9 cellular contexts compared by ENCODE assay signal in the genomic region with DNA sequence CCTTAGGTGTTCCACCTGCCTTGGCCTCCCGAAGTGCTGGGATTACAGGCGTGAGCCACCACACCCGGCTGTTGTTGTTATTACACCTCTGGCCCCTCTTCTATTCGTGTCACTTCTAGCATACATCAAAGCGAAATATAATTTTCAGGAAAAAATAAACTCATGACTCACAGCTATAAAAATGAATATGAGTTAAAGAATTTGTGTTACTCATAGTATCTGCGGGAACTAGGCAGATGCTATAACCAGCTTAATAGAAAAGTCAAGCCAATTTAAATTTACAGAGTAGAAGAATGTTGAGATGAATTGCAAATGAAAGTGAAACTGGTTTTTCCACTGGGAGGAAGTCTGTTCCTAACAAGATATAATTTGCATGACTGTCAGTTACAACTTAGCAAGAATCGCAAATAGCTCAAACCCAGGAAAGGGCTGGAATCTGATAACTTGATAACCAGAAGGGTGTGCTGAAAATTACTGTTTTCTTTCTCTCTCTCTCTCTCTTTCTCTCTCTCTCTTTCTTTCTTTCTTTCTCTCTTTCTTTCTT. TPM values are rescaled to one million over a fixed set of nuclear protein-coding genes. Genes with fewer than 3 reads are reported as not detected.
DNase-seq lines count a peak whose midpoint lies in the region; ATAC-seq and TF ChIP-seq lines count a peak whose summit lies in the region.
"Had no signal": no experiment of that assay in that cellular context is flagged by ENCODE, and none has a peak within 500 bp of the region (broad histone marks: within the 10 kb centered on the region; RNA-seq: fewer than 3 reads in every experiment).

No MANE protein-coding gene starts in this region.

- no peaks in the 10 kb centered on the region for H3K9me3 ChIP-seq in heart left ventricle
- peaks cover 0 to 11% (median 6%) of the 10 kb centered on the region in 4 donors for H3K9me3 ChIP-seq in stomach

- peaks cover 14 to 36% (median 15%) of the 10 kb centered on the region in 3 donors for H3K4me1 Mint-ChIP-seq in T-cell

- ATAC-seq in heart left ventricle (no peak), Right ventricle myocardium superior (ENCODE audit: poor library complexity) (no peak), T-cell (replicated peaks in 1 of 4) (peak; percentile 36 to 62 (median 45)), GM18868 (IDR thresholded peaks at IDR 0.05; ENCODE audit: unreplicated experiment) (no peak), HG02759 (IDR thresholded peaks at IDR 0.05; ENCODE audit: unreplicated experiment) (no peak)

- no peak for TF ChIP-seq POLR2A in heart left ventricle (IDR thresholded peaks at IDR 0.05)
- TF ChIP-seq POLR2A in stomach (IDR thresholded peaks at IDR 0.05) = no peak

- DNase-seq in heart left ventricle = no peak
- DNase-seq in Right ventricle myocardium superior = no peak
- DNase-seq in T-cell = peak in 1 of 34 experiments; percentile 3
- peak; percentile 1 for DNase-seq in fibroblast of peridontal ligament (ENCODE audit: extremely low read depth)
- no peak for DNase-seq in stomach
- no peak for DNase-seq in activated effector memory CD4-positive, alpha-beta T cell treated with anti-CD3 and anti-CD28 coated beads, Interleukin-2, amount 50 U/mL, for 16 hours

- H3K9me3 Mint-ChIP-seq in T-cell = peaks cover 4 to 11% (median 9%) of the 10 kb centered on the region in 3 donors

- 34 to 54% (median 53%) methylated on average over 7 of the region's 7 CpGs for WGBS in heart left ventricle, 4 donors
- 38 to 60% (median 49%) methylated on average over 7 of the region's 7 CpGs for WGBS in stomach, 5 donors

- intact Hi-C loops in heart left ventricle (cut with DNase I) (no loop called here), Right ventricle myocardium superior (cut with DNase I) (no loop called here), stomach (cut with DNase I; ENCODE audit: low total_unique reads) (no loop called here)

- H3K36me3 Mint-ChIP-seq in T-cell = no peaks in the 10 kb centered on the region

- H3K36me3 ChIP-seq in heart left ventricle (no peaks in the 10 kb centered on the region), stomach (no peaks in the 10 kb centered on the region)

- no peak for TF ChIP-seq EP300 in stomach (IDR thresholded peaks at IDR 0.05)

- H3K27me3 Mint-ChIP-seq in T-cell = no peaks in the 10 kb centered on the region

- H3K4me1 ChIP-seq in heart left ventricle = peaks cover 0 to 4% (median 0%) of the 10 kb centered on the region in 12 donors
- no peaks in the 10 kb centered on the region for H3K4me1 ChIP-seq in stomach

- peak overlapping the region; percentile 77 to 90 (median 80) for H3K4me3 Mint-ChIP-seq in T-cell

- TF ChIP-seq CTCF in heart left ventricle (IDR thresholded peaks at IDR 0.05) (no peak), stomach (IDR thresholded peaks at IDR 0.05) (no peak)

- H3K27ac ChIP-seq in heart left ventricle (peak overlapping the region in 1 of 12 donors; percentile 49), stomach (no peak overlapping the region)
- H3K27ac ChIP-seq: VCaP had no signal

- peak overlapping the region; percentile 56 to 84 for H3K27ac Mint-ChIP-seq in T-cell

- POLR2A ChIA-PET in T-cell (lab: Charles Lee) = interaction anchor here in 1 of 2 donors (0.5 to 0.6 kb wide), 2 partner anchors 31 to 919 kb away, joined by 3 to 7 read pairs; partner anchors contain the start of gene SH3BP5L

- CTCF ChIA-PET in T-cell (lab: Charles Lee) = no interaction called here

- peak overlapping the region in 9 of 12 donors; percentile 8 to 45 (median 31) for H3K4me3 ChIP-seq in heart left ventricle
- H3K4me3 ChIP-seq in stomach = peak overlapping the region in 3 of 4 donors; percentile 3 to 27 (median 12)

- H3K27me3 ChIP-seq in heart left ventricle (no peaks in the 10 kb centered on the region), stomach (no peaks in the 10 kb centered on the region)

RNA-seq across cellular contexts. Expression of gene OR2W3, which starts 11.2 kb away (rescaled TPM):
- total RNA-seq in heart left ventricle = 1 to 10 TPM in 1 of 9 donors, under 1 TPM in 1, not detected in 7; 0.91 to 1.7 TPM
- polyA plus RNA-seq in heart left ventricle = not detected
- total RNA-seq in Right ventricle myocardium superior = not detected
- total RNA-seq in T-cell = not detected
- under 1 TPM in 1 of 5 donors, not detected in 4; 0.92 TPM for total RNA-seq in stomach
- under 1 TPM in 1 of 3 donors, not detected in 2; 0.13 TPM for polyA plus RNA-seq in stomach

RNA-seq across cellular contexts. Expression of gene OR2T8, which starts 13.5 kb away (rescaled TPM):
- total RNA-seq in heart left ventricle = not detected
- polyA plus RNA-seq in heart left ventricle = not detected
- not detected for total RNA-seq in Right ventricle myocardium superior
- total RNA-seq in T-cell = not detected
- total RNA-seq in stomach = not detected
- not detected for polyA plus RNA-seq in stomach

RNA-seq across cellular contexts. Expression of gene OR2AJ1, which starts 18.1 kb away (rescaled TPM):
- total RNA-seq in heart left ventricle (not detected), Right ventricle myocardium superior (not detected), T-cell (not detected), stomach (10 to 100 TPM in 1 of 5 donors, not detected in 4; 10.5 TPM)
- polyA plus RNA-seq in heart left ventricle (not detected), stomach (not detected)

RNA-seq across cellular contexts. Expression of gene OR2L8, which starts 42.1 kb away (rescaled TPM):
- not detected for total RNA-seq in heart left ventricle
- not detected for polyA plus RNA-seq in heart left ventricle
- total RNA-seq in Right ventricle myocardium superior = not detected
- 1 to 10 TPM in 2 of 5 donors, not detected in 3; 1.2 TPM for total RNA-seq in T-cell
- total RNA-seq in stomach = not detected
- not detected for polyA plus RNA-seq in stomach

RNA-seq across cellular contexts. Expression of gene TRIM58, which starts 49.6 kb away (rescaled TPM):
- total RNA-seq in heart left ventricle = 1 to 10 TPM in 2 of 9 donors, under 1 TPM in 6, not detected in 1; 0.15 to 9.6 (median 0.37) TPM
- polyA plus RNA-seq in heart left ventricle = under 1 TPM in 1 of 2 donors, not detected in 1; 0.11 TPM
- total RNA-seq in Right ventricle myocardium superior = 0.13 TPM
- under 1 TPM; 0.21 to 0.65 (median 0.46) TPM for total RNA-seq in T-cell
- 1 to 10 TPM in 2 of 5 donors, under 1 TPM in 1, not detected in 2; under 0.01 to 2.0 (median 1.2) TPM for total RNA-seq in stomach
- polyA plus RNA-seq in stomach = under 1 TPM in 2 of 3 donors, not detected in 1; 0.10 to 0.19 TPM

Comparison
In these comparisons a context has a peak if more than half of its experiments do, and no peak if none do; other contexts are left out.
1. ATAC-seq: peak in T-cell (4 of 4); none in heart left ventricle (0 of 4), Right ventricle myocardium superior (single experiment), GM18868 (single experiment) and HG02759 (single experiment).